Comparison of ENCODE assay signal across 28 cellular contexts in genomic region chr15:76737573-76737972, GRCh38.
"Had no signal": no experiment of that assay in that cellular context is flagged by ENCODE, and none has a peak within 500 bp of the region (broad histone marks: within the 10 kb centered on the region; RNA-seq: fewer than 3 reads in every experiment).

No MANE protein-coding gene starts in this region.

- H3K27ac Mint-ChIP-seq: dendritic cell treated with granulocyte-macrophage colony-stimulating factor and Interleukin-4, amounts not matched to agents 40 ng/mL and 50 ng/mL, for 4 days; effector memory CD8-positive, alpha-beta T cell; endodermal cell; mesothelial cell of epicardium had no signal

- ATAC-seq: effector memory CD8-positive, alpha-beta T cell; esophagus mucosa; gastrocnemius medialis; heart right ventricle; left cardiac atrium; left lung; left ventricle myocardium superior; lower lobe of right lung; mucosa of descending colon had no signal

- H3K27me3 ChIP-seq: colonic mucosa, esophagus squamous epithelium, gastrocnemius medialis, heart right ventricle, left lung had no signal

- H3K27me3 Mint-ChIP-seq: dendritic cell treated with granulocyte-macrophage colony-stimulating factor and Interleukin-4, amounts not matched to agents 40 ng/mL and 50 ng/mL, for 4 days; effector memory CD8-positive, alpha-beta T cell; naive B cell had no signal

- FAIRE-seq: endometrium, islet of Langerhans, keratinocyte had no signal

- H3K4me1 ChIP-seq: colonic mucosa, esophagus squamous epithelium, left lung, lower lobe of right lung had no signal

- H3K27ac ChIP-seq: colonic mucosa, epithelial cell of prostate, esophagus squamous epithelium, gastrocnemius medialis, heart right ventricle, left lung, lower lobe of right lung had no signal

- H3K4me3 Mint-ChIP-seq: dendritic cell treated with granulocyte-macrophage colony-stimulating factor and Interleukin-4, amounts not matched to agents 40 ng/mL and 50 ng/mL, for 4 days; effector memory CD8-positive, alpha-beta T cell; endodermal cell; mesothelial cell of epicardium; naive B cell had no signal

- H3K4me3 ChIP-seq: colonic mucosa, esophagus squamous epithelium, gastrocnemius medialis, heart right ventricle, left lung, lower lobe of right lung, mucosa of descending colon had no signal

- DNase-seq: colonic mucosa; cortex of kidney; effector CD8-positive, alpha-beta T cell; effector memory CD8-positive, alpha-beta T cell; endodermal cell; erythroblast; esophagus squamous epithelium; foreskin fibroblast; foreskin melanocyte; gastrocnemius medialis; glutamatergic neuron; head of caudate nucleus; heart right ventricle; hippocampal formation; left cardiac atrium; left ventricle myocardium superior; lower lobe of right lung; mesenchymal stem cell; mucosa of descending colon; naive B cell had no signal

- H3K9me3 Mint-ChIP-seq: effector memory CD8-positive, alpha-beta T cell had no signal

- H3K36me3 ChIP-seq: colonic mucosa had no signal

- H3K9me3 ChIP-seq: colonic mucosa, esophagus squamous epithelium, gastrocnemius medialis, heart right ventricle, left lung, lower lobe of right lung, mucosa of descending colon had no signal

- H3K4me1 Mint-ChIP-seq: endodermal cell, mesothelial cell of epicardium had no signal
